Comparison of ENCODE assay signal across 8 cellular contexts in genomic region chr13:41588899-41589298, GRCh38.
DNase-seq lines count a peak whose midpoint lies in the region; ATAC-seq and TF ChIP-seq lines count a peak whose summit lies in the region.

No MANE protein-coding gene starts in this region.

- no peak for TF ChIP-seq POLR2A in vagina (IDR thresholded peaks at IDR 0.05)

- H3K79me2 ChIP-seq in DOHH2 (ENCODE audit: control insufficient read depth, low read length) (no peaks in the 10 kb centered on the region), MM.1S (ENCODE audit: low read length) (no peaks in the 10 kb centered on the region)

- H3F3A ChIP-seq in DOHH2 (ENCODE audit: control insufficient read depth, insufficient read depth) (peaks cover 13% of the 10 kb centered on the region), MM.1S (ENCODE audit: insufficient read depth, low read length) (no peaks in the 10 kb centered on the region)

- DNase-seq in MV-4-11 (lab: John Stamatoyannopoulos, UW) (peak; percentile 78), amniotic stem cell (lab: John Stamatoyannopoulos, UW) (peak; percentile 27), MM.1S (no peak), vagina (ENCODE audit: extremely low spot score in 2 of 2) (no peak), cerebellum (ENCODE audit: low spot score) (no peak)
- no peak for DNase-seq in natural killer cell treated with Interleukin-12 subunit alpha and Interleukin-12 subunit beta and Interleukin-15 and Interleukin-18, amount 100 ng/mL, for 72 hours (ENCODE audit: low spot score)

- H4K20me1 ChIP-seq in DOHH2 (ENCODE audit: control insufficient read depth, insufficient read depth, low read depth, low read length), result no peaks in the 10 kb centered on the region
- H4K20me1 ChIP-seq in MM.1S (ENCODE audit: insufficient read depth, low read length), result no peaks in the 10 kb centered on the region

- H3K27ac ChIP-seq in DOHH2 (ENCODE audit: low read depth, low read length) (peak overlapping the region; percentile 87), MM.1S (ENCODE audit: low read length) (no peak overlapping the region), vagina (no peak overlapping the region)

- intact Hi-C loops in vagina (cut with DNase I), result no loop called here

- no peaks in the 10 kb centered on the region for H3K27me3 Mint-ChIP-seq in natural killer cell treated with Interleukin-12 subunit alpha and Interleukin-12 subunit beta and Interleukin-15 and Interleukin-18, amount 100 ng/mL, for 72 hours

- H3K27me3 ChIP-seq in DOHH2 (ENCODE audit: control insufficient read depth, low read length) (no peaks in the 10 kb centered on the region), MM.1S (replicated peaks; ENCODE audit: insufficient read depth, low read length) (no peaks in the 10 kb centered on the region), vagina (no peaks in the 10 kb centered on the region)

- no peaks in the 10 kb centered on the region for H3K4me1 Mint-ChIP-seq in natural killer cell treated with Interleukin-12 subunit alpha and Interleukin-12 subunit beta and Interleukin-15 and Interleukin-18, amount 100 ng/mL, for 72 hours (ENCODE audit: low read depth in 2 of 2)

- H3K4me3 ChIP-seq in DOHH2 (ENCODE audit: low read length) (peak overlapping the region; percentile 7; the same call in 1 of the 2 replicates), MM.1S (ENCODE audit: low read length) (no peak overlapping the region), vagina (no peak overlapping the region)

- H3K27ac Mint-ChIP-seq in natural killer cell treated with Interleukin-12 subunit alpha and Interleukin-12 subunit beta and Interleukin-15 and Interleukin-18, amount 100 ng/mL, for 72 hours, result peak overlapping the region; percentile 16 to 43

- no peaks in the 10 kb centered on the region for H3K9me3 ChIP-seq in DOHH2 (ENCODE audit: control insufficient read depth, insufficient read depth, low read length)
- no peaks in the 10 kb centered on the region for H3K9me3 ChIP-seq in MM.1S (replicated peaks; ENCODE audit: insufficient read depth, low read length)
- no peaks in the 10 kb centered on the region for H3K9me3 ChIP-seq in vagina

- no peak overlapping the region for H3K9ac ChIP-seq in MM.1S (ENCODE audit: low read length)

- peaks cover 57% of the 10 kb centered on the region for H3K4me1 ChIP-seq in DOHH2 (ENCODE audit: control insufficient read depth, low read length)
- no peaks in the 10 kb centered on the region for H3K4me1 ChIP-seq in MM.1S (ENCODE audit: low read length)
- H3K4me1 ChIP-seq in vagina, result no peaks in the 10 kb centered on the region

- peaks cover 18% of the 10 kb centered on the region for H3K36me3 ChIP-seq in DOHH2 (ENCODE audit: control insufficient read depth, low read length)
- no peaks in the 10 kb centered on the region for H3K36me3 ChIP-seq in MM.1S (replicated peaks; ENCODE audit: insufficient read depth, low read length)
- no peaks in the 10 kb centered on the region for H3K36me3 ChIP-seq in vagina

- H3K4me2 ChIP-seq in DOHH2 (ENCODE audit: low read length), result peak overlapping the region; percentile 74
- no peak overlapping the region for H3K4me2 ChIP-seq in MM.1S (ENCODE audit: low read depth, low read length)

- peak in 1 of 2 donors; percentile 60 for ATAC-seq in natural killer cell treated with Interleukin-12 subunit alpha and Interleukin-12 subunit beta and Interleukin-15 and Interleukin-18, amount 100 ng/mL, for 72 hours
- no peak for ATAC-seq in GM19395 (IDR thresholded peaks at IDR 0.05; ENCODE audit: unreplicated experiment)

- H2AFZ ChIP-seq in MM.1S (ENCODE audit: low read length), result no peak overlapping the region

- TF ChIP-seq CTCF in DOHH2 (IDR thresholded peaks at IDR 0.05; ENCODE audit: low read depth, low read length, poor library complexity, severe bottlenecking) (no peak), MM.1S (IDR thresholded peaks at IDR 0.05; ENCODE audit: low read length) (no peak), vagina (IDR thresholded peaks at IDR 0.05) (no peak)

- H3K4me3 Mint-ChIP-seq in natural killer cell treated with Interleukin-12 subunit alpha and Interleukin-12 subunit beta and Interleukin-15 and Interleukin-18, amount 100 ng/mL, for 72 hours, result no peak overlapping the region

- H3K36me3 Mint-ChIP-seq in natural killer cell treated with Interleukin-12 subunit alpha and Interleukin-12 subunit beta and Interleukin-15 and Interleukin-18, amount 100 ng/mL, for 72 hours, result peaks cover 5% of the 10 kb centered on the region

- H3K9me3 Mint-ChIP-seq in natural killer cell treated with Interleukin-12 subunit alpha and Interleukin-12 subunit beta and Interleukin-15 and Interleukin-18, amount 100 ng/mL, for 72 hours, result no peaks in the 10 kb centered on the region

- H3K9me2 ChIP-seq in DOHH2 (replicated peaks; ENCODE audit: control insufficient read depth, low read length), result no peaks in the 10 kb centered on the region
- no peaks in the 10 kb centered on the region for H3K9me2 ChIP-seq in MM.1S (replicated peaks; ENCODE audit: insufficient read depth, low read length)

Comparison
In these comparisons a context has a peak if more than half of its experiments do, and no peak if none do; other contexts are left out.
1. DNase-seq: peak in MV-4-11 (single experiment) and amniotic stem cell (single experiment); none in natural killer cell treated with Interleukin-12 subunit alpha and Interleukin-12 subunit beta and Interleukin-15 and Interleukin-18, amount 100 ng/mL, for 72 hours (single experiment), MM.1S (single experiment), vagina (0 of 2) and cerebellum (single experiment).